19 cellular contexts compared by ENCODE assay signal in genomic region chr21:42253466-42253865, GRCh38. TPM values are rescaled to one million over a fixed set of nuclear protein-coding genes. Genes with fewer than 3 reads are reported as not detected.
DNase-seq lines count a peak whose midpoint lies in the region; ATAC-seq, FAIRE-seq and TF ChIP-seq lines count a peak whose summit lies in the region.
"Had no signal": no experiment of that assay in that cellular context is flagged by ENCODE, and none has a peak within 500 bp of the region (broad histone marks: within the 10 kb centered on the region; RNA-seq: fewer than 3 reads in every experiment).

No MANE protein-coding gene starts in this region.

- no TSS peak for BruUV-seq in HepG2 (replicated peaks; lab: Mats Ljungman, UMichigan)

- H3K4me3 Mint-ChIP-seq in CD8-positive, alpha-beta T cell = no peak overlapping the region
- H3K4me3 Mint-ChIP-seq in stimulated activated memory B cell treated with anti-CD40 and anti-IgM and Interleukin-4, amounts not matched to agents 10 μg/mL and 1 μg/mL and 100 μg/mL, for 72 hours = no peak overlapping the region
- H3K4me3 Mint-ChIP-seq: HFFc6 had no signal

- no peak for DNase-seq in CD8-positive, alpha-beta T cell
- DNase-seq in HepG2 (ENCODE audit: low spot score) (no peak), left colon (no peak), activated T-cell treated with anti-CD3 and anti-CD28 coated beads for 4 hours (no peak)
- DNase-seq: Caco-2, H7, HFFc6, KG1, MV-4-11, NCI-H1694 treated with DMSO at 0.1 percent for 48 hours, NCI-H510A treated with DMSO at 0.1 percent for 48 hours, NCI-H82, PC-9, SJCRH30 had no signal

- no peaks in the 10 kb centered on the region for H3K9me3 ChIP-seq in CD8-positive, alpha-beta T cell (ENCODE audit: low read length)
- no peaks in the 10 kb centered on the region for H3K9me3 ChIP-seq in HepG2 (ENCODE audit: low read length)
- H3K9me3 ChIP-seq: Caco-2, SJCRH30 had no signal

- intact Hi-C loops in CD8-positive, alpha-beta T cell (cut with DNase I, micrococcal nuclease) = no loop called here
- intact Hi-C loops in HepG2 (cut with micrococcal nuclease; ENCODE audit: unreplicated experiment) = no loop called here
- intact Hi-C loops in left colon (cut with DNase I, micrococcal nuclease) = loop anchor here in 1 of 2 donors (10.0 kb wide), 1 partner anchor 89 kb away; no protein-coding TSS in a partner anchor

- H3K27ac Mint-ChIP-seq in CD8-positive, alpha-beta T cell = peak overlapping the region; percentile 8
- no peak overlapping the region for H3K27ac Mint-ChIP-seq in stimulated activated memory B cell treated with anti-CD40 and anti-IgM and Interleukin-4, amounts not matched to agents 10 μg/mL and 1 μg/mL and 100 μg/mL, for 72 hours
- H3K27ac Mint-ChIP-seq: HFFc6 had no signal

- no peaks in the 10 kb centered on the region for H3K79me2 ChIP-seq in HepG2 (ENCODE audit: insufficient read depth, low read length)

- H3K27me3 Mint-ChIP-seq in CD8-positive, alpha-beta T cell (ENCODE audit: low read depth) = no peaks in the 10 kb centered on the region
- H3K27me3 Mint-ChIP-seq in stimulated activated memory B cell treated with anti-CD40 and anti-IgM and Interleukin-4, amounts not matched to agents 10 μg/mL and 1 μg/mL and 100 μg/mL, for 72 hours = no peaks in the 10 kb centered on the region

- no peak overlapping the region for H3K27ac ChIP-seq in CD8-positive, alpha-beta T cell (ENCODE audit: low read depth, low read length)
- peak overlapping the region; percentile 74 for H3K27ac ChIP-seq in angular gyrus (ENCODE audit: low read depth, low read length)
- H3K27ac ChIP-seq in HepG2 (ENCODE audit: extremely low read length, insufficient read depth, low read length) = no peak overlapping the region
- H3K27ac ChIP-seq in temporal lobe (ENCODE audit: low read depth, low read length) = peak overlapping the region; percentile 79
- H3K27ac ChIP-seq: C4-2B, PC-9, SJCRH30 had no signal

- ATAC-seq in CD8-positive, alpha-beta T cell = no peak
- ATAC-seq in HepG2 (no peak), left colon (no peak)
- no peak for ATAC-seq in stimulated activated memory B cell treated with anti-CD40 and anti-IgM and Interleukin-4, amounts not matched to agents 10 μg/mL and 1 μg/mL and 100 μg/mL, for 72 hours

- no peak overlapping the region for H2AFZ ChIP-seq in HepG2 (ENCODE audit: low read length)
- H2AFZ ChIP-seq: PC-9 had no signal

- no peak for TF ChIP-seq POLR2A in HepG2 (IDR thresholded peaks at IDR 0.05; ENCODE audit: insufficient read depth in 1 of 2, low read depth in 2 of 2, low read length in 2 of 2)

- no peak overlapping the region for H3K9ac ChIP-seq in HepG2 (ENCODE audit: insufficient read depth, low read depth, low read length)

- H3K4me1 ChIP-seq in CD8-positive, alpha-beta T cell (ENCODE audit: insufficient read depth, low read length) = peaks cover 10% of the 10 kb centered on the region
- H3K4me1 ChIP-seq in HepG2 (ENCODE audit: insufficient read depth, low read length) = no peaks in the 10 kb centered on the region
- H3K4me1 ChIP-seq: Caco-2, SJCRH30 had no signal

- peaks cover 41% of the 10 kb centered on the region for H3K4me1 Mint-ChIP-seq in CD8-positive, alpha-beta T cell (ENCODE audit: low read depth)
- peaks cover 65% of the 10 kb centered on the region for H3K4me1 Mint-ChIP-seq in stimulated activated memory B cell treated with anti-CD40 and anti-IgM and Interleukin-4, amounts not matched to agents 10 μg/mL and 1 μg/mL and 100 μg/mL, for 72 hours

- no peak for TF ChIP-seq CTCF in CD8-positive, alpha-beta T cell (IDR thresholded peaks at IDR 0.05)
- TF ChIP-seq CTCF in HepG2 (CRISPR knock-in tag; IDR thresholded peaks at IDR 0.05) = no peak

- no peaks in the 10 kb centered on the region for H4K20me1 ChIP-seq in HepG2 (ENCODE audit: insufficient read depth, low read length)

- H3K36me3 Mint-ChIP-seq in CD8-positive, alpha-beta T cell = peaks cover 9% of the 10 kb centered on the region
- H3K36me3 Mint-ChIP-seq in stimulated activated memory B cell treated with anti-CD40 and anti-IgM and Interleukin-4, amounts not matched to agents 10 μg/mL and 1 μg/mL and 100 μg/mL, for 72 hours = no peaks in the 10 kb centered on the region

- POLR2A ChIA-PET in CD8-positive, alpha-beta T cell (lab: Charles Lee) = interaction anchor here (1.5 kb wide), 1 partner anchor 65 kb away, joined by 3 read pairs; no protein-coding TSS in a partner anchor
- POLR2A ChIA-PET in HepG2 (lab: Yijun Ruan, JAX) = no interaction called here

- in situ Hi-C loops in HepG2 (cut with HindIII; ENCODE audit: extremely low pct_ligation_motif_present, low pct_unique_long_range_greater_than_20kb) = no loop called here

- TF ChIP-seq EP300 in HepG2 (IDR thresholded peaks at IDR 0.05; ENCODE audit: low read depth in 2 of 2, low read length in 2 of 2) = no peak
- no peak for TF ChIP-seq EP300 in HepG2 (CRISPR knock-in tag; IDR thresholded peaks at IDR 0.05; ENCODE audit: borderline replicate concordance)

- WGBS in HepG2 (ENCODE audit: low lambda C conversion rate) = 0% methylated on average over 5 of the region's 8 CpGs

- no peaks in the 10 kb centered on the region for H3K36me3 ChIP-seq in CD8-positive, alpha-beta T cell (ENCODE audit: insufficient read depth, low read length)
- no peaks in the 10 kb centered on the region for H3K36me3 ChIP-seq in HepG2 (replicated peaks in 1 of 2; ENCODE audit: control insufficient read depth in 1 of 2, insufficient read depth in 2 of 2, low read length in 2 of 2)
- H3K36me3 ChIP-seq: SJCRH30 had no signal

- H3K9me3 Mint-ChIP-seq in CD8-positive, alpha-beta T cell = no peaks in the 10 kb centered on the region
- no peaks in the 10 kb centered on the region for H3K9me3 Mint-ChIP-seq in stimulated activated memory B cell treated with anti-CD40 and anti-IgM and Interleukin-4, amounts not matched to agents 10 μg/mL and 1 μg/mL and 100 μg/mL, for 72 hours

- H3K27me3 ChIP-seq in CD8-positive, alpha-beta T cell (ENCODE audit: insufficient read depth, low read length) = no peaks in the 10 kb centered on the region
- peaks cover 3 to 21% of the 10 kb centered on the region in 2 experiments; a peak in 3 of 5 replicates for H3K27me3 ChIP-seq in HepG2 (ENCODE audit: control insufficient read depth in 1 of 2, insufficient read depth in 2 of 2, low read length in 2 of 2)
- H3K27me3 ChIP-seq: SJCRH30 had no signal

- no peak for FAIRE-seq in HepG2 (lab: Jason Lieb, UNC)
- FAIRE-seq: G401.6 had no signal

- no peak for TF ChIP-seq RAD21 in HepG2 (CRISPR knock-in tag; IDR thresholded peaks at IDR 0.05)

- CTCF ChIA-PET in CD8-positive, alpha-beta T cell (lab: Charles Lee) = interaction anchor here (1.5 to 1.8 kb wide), 2 partner anchors 89 to 247 kb away, joined by 3 to 8 read pairs; no protein-coding TSS in a partner anchor
- CTCF ChIA-PET in HepG2 (lab: Yijun Ruan, JAX; ENCODE audit: low intra/inter-chr PET ratio, low total read pairs) = no interaction called here

- H3K4me3 ChIP-seq in CD8-positive, alpha-beta T cell (ENCODE audit: low read depth, low read length) = no peak overlapping the region
- no peak overlapping the region for H3K4me3 ChIP-seq in HepG2 (replicated peaks in 1 of 3; ENCODE audit: insufficient read depth in 1 of 3, low read depth in 2 of 3, low read length in 3 of 3)
- H3K4me3 ChIP-seq: PC-9, SJCRH30 had no signal

- H3K4me2 ChIP-seq in HepG2 (ENCODE audit: low read depth, low read length) = no peak overlapping the region
- H3K4me2 ChIP-seq: PC-9 had no signal

TF ChIP-seq in HepG2, 621 proteins besides CTCF, POLR2A, EP300 and RAD21:
- TF ChIP-seq ZNF652 (CRISPR knock-in tag; IDR thresholded peaks at IDR 0.05; ENCODE audit: borderline replicate concordance, low read depth) = no peak
- peak; percentile 76 for TF ChIP-seq CREB1 (IDR thresholded peaks at IDR 0.05)
- no peak for TF ChIP-seq CREB1 (CRISPR knock-in tag; IDR thresholded peaks at IDR 0.05)
- peak; percentile 38 for TF ChIP-seq ATF7 (IDR thresholded peaks at IDR 0.05)
- TF ChIP-seq ATF7 (CRISPR knock-in tag; IDR thresholded peaks at IDR 0.05) = no peak

RNA-seq across cellular contexts. Expression of gene ABCG1, which starts 34.5 kb away (rescaled TPM):
- 100 to 1,000 TPM; 119 to 123 TPM for total RNA-seq in CD8-positive, alpha-beta T cell
- total RNA-seq in HepG2 (2016; rRNA removed; fragmentation: Illumina TruSeq; extraction: Trizol) (not detected in 2 replicates), temporal lobe (15.0 TPM), left colon (10 to 100 TPM; 17.0 to 86.9 TPM)
- total RNA-seq in HepG2 (2016; cell fraction: cytosol; rRNA removed; fragmentation: Illumina TruSeq; extraction: Trizol; ENCODE audit: low read depth) = not detected in 2 replicates
- total RNA-seq in HepG2 (2016; cell fraction: insoluble cytoplasmic fraction; rRNA removed; fragmentation: Illumina TruSeq; extraction: Trizol) = not detected in 2 replicates
- not detected in 2 replicates for total RNA-seq in HepG2 (2016; cell fraction: membrane; rRNA removed; fragmentation: Illumina TruSeq; extraction: Trizol)
- not detected in 2 replicates for total RNA-seq in HepG2 (2016; cell fraction: nucleus; rRNA removed; fragmentation: Illumina TruSeq; extraction: Trizol)
- 0.04 and 0.10 TPM in 2 replicates for polyA plus RNA-seq in HepG2 (2011; rRNA removed)
- 0.08 TPM in 2 replicates for polyA plus RNA-seq in HepG2 (2011; cell fraction: cytosol; rRNA removed)
- polyA plus RNA-seq in HepG2 (2011; cell fraction: nucleus; rRNA removed) = 0.06 and 0.12 TPM in 2 replicates
- polyA plus RNA-seq in HepG2 (2012) = 0.09 TPM in 1 of 2 replicates, not detected in the other
- not detected in 2 replicates for polyA plus RNA-seq in HepG2 (2016; cell fraction: cytosol; fragmentation: Illumina TruSeq; extraction: Trizol; ENCODE audit: low read depth)
- not detected in 2 replicates for polyA plus RNA-seq in HepG2 (2016; cell fraction: insoluble cytoplasmic fraction; fragmentation: Illumina TruSeq; extraction: Trizol; ENCODE audit: low read depth)
- not detected in 2 replicates for polyA plus RNA-seq in HepG2 (2016; cell fraction: membrane; fragmentation: Illumina TruSeq; extraction: Trizol; ENCODE audit: low read depth)
- not detected in 2 replicates for polyA plus RNA-seq in HepG2 (2016; cell fraction: nucleus; fragmentation: Illumina TruSeq; extraction: Trizol; ENCODE audit: insufficient read depth, low read depth)
- polyA minus RNA-seq in HepG2 (2011; rRNA and poly(A)+ RNA removed; ENCODE audit: low replicate concordance) = 0.10 and 7.4 TPM in 2 replicates
- 0.97 TPM in 1 of 2 replicates, not detected in the other for polyA minus RNA-seq in HepG2 (2011; cell fraction: cytosol; rRNA and poly(A)+ RNA removed)
- not detected in 2 replicates for polyA minus RNA-seq in HepG2 (2011; cell fraction: nucleus; rRNA and poly(A)+ RNA removed)
- total RNA-seq: Caco-2, HFFc6 had no signal

Comparison
In these comparisons a context has a peak if more than half of its experiments do, and no peak if none do; other contexts are left out.
1. H3K27ac ChIP-seq: peak in angular gyrus (single experiment) and temporal lobe (single experiment); none in CD8-positive, alpha-beta T cell (single experiment) and HepG2 (single experiment).
2. RNA of gene ABCG1, which starts 34.5 kb away (total RNA-seq): 119 to 123 TPM in CD8-positive, alpha-beta T cell, 17.0 to 86.9 TPM in left colon and 15.0 TPM in temporal lobe (single experiment); not detected in HepG2; every median in the first group is over 10 times any median in the second.